15 cellular contexts compared by ENCODE assay signal in genomic region chr11:78216571-78217287, GRCh38. TPM values are rescaled to one million over a fixed set of nuclear protein-coding genes. Genes with fewer than 3 reads are reported as not detected.
DNase-seq lines count a peak whose midpoint lies in the region; ATAC-seq and TF ChIP-seq lines count a peak whose summit lies in the region.
"Had no signal": no experiment of that assay in that cellular context is flagged by ENCODE, and none has a peak within 500 bp of the region (broad histone marks: within the 10 kb centered on the region; RNA-seq: fewer than 3 reads in every experiment).

No MANE protein-coding gene starts in this region.

- peaks cover 11% of the 10 kb centered on the region for H3K4me1 Mint-ChIP-seq in CD4-positive, alpha-beta T cell (ENCODE audit: low read depth)
- peaks cover 6% of the 10 kb centered on the region for H3K4me1 Mint-ChIP-seq in MCF 10A (ENCODE audit: insufficient read depth, unreplicated experiment)
- H3K4me1 Mint-ChIP-seq: nephron had no signal

- DNase-seq in CD4-positive, alpha-beta T cell = no peak
- DNase-seq in HPDE6-E6E7 (ENCODE audit: extremely low spot score) (peak; percentile 38), MCF 10A (ENCODE audit: unreplicated experiment) (peak; percentile 27), mucosa of descending colon (no peak), iPS-NIHi11 (ENCODE audit: low spot score) (no peak), NCI-H774 (lab: John Stamatoyannopoulos, UW) (no peak)
- DNase-seq: activated naive CD4-positive, alpha-beta T cell treated with anti-CD3 and anti-CD28 coated beads, Interleukin-2, amount 50 U/mL, for 16 hours; DMS53; effector CD4-positive, alpha-beta T cell; lower lobe of right lung; NCI-H446 had no signal

- no peaks in the 10 kb centered on the region for H3K27me3 ChIP-seq in CD4-positive, alpha-beta T cell (ENCODE audit: control insufficient read depth, insufficient read depth, low read length)

- H3K4me1 ChIP-seq in mucosa of descending colon (ENCODE audit: low read depth) = no peaks in the 10 kb centered on the region
- H3K4me1 ChIP-seq: lower lobe of right lung had no signal

- H3K36me3 ChIP-seq in mucosa of descending colon (ENCODE audit: low read depth) = no peaks in the 10 kb centered on the region

- peaks cover 43% of the 10 kb centered on the region for H3K36me3 Mint-ChIP-seq in CD4-positive, alpha-beta T cell (ENCODE audit: low read depth)
- H3K36me3 Mint-ChIP-seq in MCF 10A (ENCODE audit: insufficient read depth, unreplicated experiment) = peaks cover 9% of the 10 kb centered on the region

- intact Hi-C loops in CD4-positive, alpha-beta T cell (cut with DNase I, micrococcal nuclease) = no loop called here
- intact Hi-C loops in MCF 10A (cut with micrococcal nuclease) = no loop called here
- intact Hi-C loops in mucosa of descending colon (cut with DNase I, micrococcal nuclease) = no loop called here

- ATAC-seq in CD4-positive, alpha-beta T cell (ENCODE audit: poor library complexity) = no peak
- peak; percentile 73 for ATAC-seq in mucosa of descending colon
- no peak for ATAC-seq in GM18907 (IDR thresholded peaks at IDR 0.05; ENCODE audit: unreplicated experiment)
- ATAC-seq: lower lobe of right lung had no signal

- BruUV-seq in MCF 10A (replicated peaks; lab: Mats Ljungman, UMichigan) = no TSS peak

- no peaks in the 10 kb centered on the region for H3K27me3 Mint-ChIP-seq in CD4-positive, alpha-beta T cell
- no peaks in the 10 kb centered on the region for H3K27me3 Mint-ChIP-seq in MCF 10A (ENCODE audit: insufficient read depth, unreplicated experiment)
- H3K27me3 Mint-ChIP-seq: B cell had no signal

- CTCF ChIA-PET in CD4-positive, alpha-beta T cell (lab: Charles Lee) = interaction anchor here (0.9 kb wide), 1 partner anchor 67 kb away, joined by 3 read pairs; no protein-coding TSS in a partner anchor
- CTCF ChIA-PET in MCF 10A (lab: Yijun Ruan, JAX) = interaction anchor here (0.7 to 2.5 kb wide), 3 partner anchors 11 to 348 kb away, joined by 3 to 17 read pairs (median 12); no protein-coding TSS in a partner anchor

- no peak overlapping the region for H3K27ac ChIP-seq in CD4-positive, alpha-beta T cell (ENCODE audit: low read depth, low read length)
- H3K27ac ChIP-seq: lower lobe of right lung, SK-N-MC had no signal

- no peaks in the 10 kb centered on the region for H3K9me3 ChIP-seq in CD4-positive, alpha-beta T cell (ENCODE audit: control insufficient read depth, low read length)
- H3K9me3 ChIP-seq in mucosa of descending colon = no peaks in the 10 kb centered on the region
- H3K9me3 ChIP-seq: lower lobe of right lung had no signal

- POLR2A ChIA-PET in CD4-positive, alpha-beta T cell (lab: Charles Lee) = no interaction called here
- POLR2A ChIA-PET in MCF 10A (lab: Yijun Ruan, JAX) = no interaction called here

- no peaks in the 10 kb centered on the region for H3K9me3 Mint-ChIP-seq in CD4-positive, alpha-beta T cell
- H3K9me3 Mint-ChIP-seq in MCF 10A (ENCODE audit: unreplicated experiment) = no peaks in the 10 kb centered on the region
- H3K9me3 Mint-ChIP-seq: nephron had no signal

- peak overlapping the region; percentile 15 for H3K27ac Mint-ChIP-seq in CD4-positive, alpha-beta T cell
- H3K27ac Mint-ChIP-seq in MCF 10A (ENCODE audit: low read depth, unreplicated experiment) = no peak overlapping the region
- H3K27ac Mint-ChIP-seq: B cell, nephron had no signal

- H3K4me3 ChIP-seq in mucosa of descending colon = no peak overlapping the region
- H3K4me3 ChIP-seq: lower lobe of right lung, SK-N-MC had no signal

- no peak for TF ChIP-seq CTCF in CD4-positive, alpha-beta T cell (IDR thresholded peaks at IDR 0.05)
- TF ChIP-seq CTCF in MCF 10A (IDR thresholded peaks at IDR 0.05; ENCODE audit: unreplicated experiment) (no peak), mucosa of descending colon (IDR thresholded peaks at IDR 0.05) (no peak)

- H3K4me3 Mint-ChIP-seq in CD4-positive, alpha-beta T cell = no peak overlapping the region
- H3K4me3 Mint-ChIP-seq in MCF 10A (ENCODE audit: unreplicated experiment) = no peak overlapping the region
- H3K4me3 Mint-ChIP-seq: B cell, nephron had no signal

RNA-seq across cellular contexts. Expression of gene USP35, which starts 28.0 kb away (rescaled TPM):
- total RNA-seq in CD4-positive, alpha-beta T cell = 10 to 100 TPM; 29.2 to 33.1 TPM
- total RNA-seq in MCF 10A (2022) (6.7 and 10.3 TPM in 2 replicates), mucosa of descending colon (10 to 100 TPM in 1 of 3 donors, 1 to 10 TPM in 2; 3.9 to 11.1 (median 4.9) TPM)

RNA-seq across cellular contexts. Expression of gene KCTD21, which starts 28.3 kb away (rescaled TPM):
- 1 to 10 TPM; 3.5 to 6.5 TPM for total RNA-seq in CD4-positive, alpha-beta T cell
- total RNA-seq in MCF 10A (2022) (10.2 and 11.3 TPM in 2 replicates), mucosa of descending colon (10 to 100 TPM in 1 of 3 donors, 1 to 10 TPM in 2; 7.5 to 11.1 (median 8.1) TPM)

Comparison
In these comparisons a context has a peak if more than half of its experiments do, and no peak if none do; other contexts are left out.
1. DNase-seq: peak in HPDE6-E6E7 (single experiment) and MCF 10A (single experiment); none in CD4-positive, alpha-beta T cell (0 of 10), mucosa of descending colon (0 of 3), iPS-NIHi11 (single experiment) and NCI-H774 (single experiment).